17 cellular contexts compared by ENCODE assay signal in genomic region chr2:64794426-64794995, GRCh38.
DNase-seq lines count a peak whose midpoint lies in the region; TF ChIP-seq lines count a peak whose summit lies in the region.
"Had no signal": no experiment of that assay in that cellular context is flagged by ENCODE, and none has a peak within 500 bp of the region (broad histone marks: within the 10 kb centered on the region; RNA-seq: fewer than 3 reads in every experiment).

No MANE protein-coding gene starts in this region.

- no peak for TF ChIP-seq CTCF in HEK293 (tag by site-specific recombination; IDR thresholded peaks at IDR 0.05)
- no peak for TF ChIP-seq CTCF in brain microvascular endothelial cell (IDR thresholded peaks at IDR 0.05; ENCODE audit: low read depth, low read length, missing control alignments)
- TF ChIP-seq CTCF in osteoblast (IDR thresholded peaks at IDR 0.05; ENCODE audit: extremely low read depth, low read depth, low read length) = no peak
- no peak for TF ChIP-seq CTCF in stomach (IDR thresholded peaks at IDR 0.05)

- no peaks in the 10 kb centered on the region for H3K79me2 ChIP-seq in osteoblast (ENCODE audit: insufficient read depth, low read length)

- no peak overlapping the region for H3K27ac ChIP-seq in HEK293 (ENCODE audit: extremely low read depth, low read depth, low read length)
- peak overlapping the region; percentile 88 for H3K27ac ChIP-seq in brain microvascular endothelial cell
- peak overlapping the region; percentile 84 for H3K27ac ChIP-seq in osteoblast (ENCODE audit: low read depth, low read length)
- H3K27ac ChIP-seq in stomach = no peak overlapping the region
- H3K27ac ChIP-seq: GM23248 had no signal

- no peak overlapping the region for H2AFZ ChIP-seq in osteoblast (ENCODE audit: low read length)
- H2AFZ ChIP-seq: GM23248 had no signal

- H3K9me3 ChIP-seq in HEK293 (ENCODE audit: control insufficient read depth, insufficient read depth, low read depth, low read length) = no peaks in the 10 kb centered on the region
- H3K9me3 ChIP-seq in osteoblast (ENCODE audit: low read depth, low read length) = no peaks in the 10 kb centered on the region
- no peaks in the 10 kb centered on the region for H3K9me3 ChIP-seq in stomach
- H3K9me3 ChIP-seq: BE2C had no signal

- peak; percentile 46 for DNase-seq in NCI-H510A treated with DMSO at 0.1 percent for 48 hours (lab: John Stamatoyannopoulos, UW)
- DNase-seq in NCI-H510A (lab: John Stamatoyannopoulos, UW) = no peak
- DNase-seq in brain microvascular endothelial cell = no peak
- DNase-seq in osteoblast (ENCODE audit: insufficient read length, low spot score, missing footprints) = no peak
- DNase-seq in NCI-H187 treated with DMSO at 0.1 percent for 48 hours (lab: John Stamatoyannopoulos, UW) = no peak
- DNase-seq in stomach = no peak
- DNase-seq: BE2C; C1 segment of cervical spinal cord; CD4-positive, CD25-positive, alpha-beta regulatory T cell; CD8-positive, alpha-beta memory T cell; COR-L47; DMS 273 treated with DMSO at 0.1 percent for 48 hours; DMS53; GDM1; GM23248; HFFc6 had no signal

- TF ChIP-seq POLR2A in stomach (IDR thresholded peaks at IDR 0.05) = no peak

- intact Hi-C loops in stomach (cut with DNase I; ENCODE audit: low total_unique reads) = no loop called here

- peaks cover 24% of the 10 kb centered on the region for H3K4me1 ChIP-seq in HEK293 (ENCODE audit: control insufficient read depth, insufficient read depth, low read length)
- H3K4me1 ChIP-seq in osteoblast (ENCODE audit: insufficient read depth, low read length) = peaks cover 42% of the 10 kb centered on the region
- peaks cover 0 to 32% (median 23%) of the 10 kb centered on the region in 4 donors for H3K4me1 ChIP-seq in stomach
- H3K4me1 ChIP-seq: BE2C had no signal

- H3K36me3 ChIP-seq in HEK293 (ENCODE audit: control insufficient read depth in 2 of 2, insufficient read depth in 1 of 2, low read length in 2 of 2) = no peaks in the 10 kb centered on the region
- H3K36me3 ChIP-seq in brain microvascular endothelial cell (replicated peaks) = no peaks in the 10 kb centered on the region
- H3K36me3 ChIP-seq in osteoblast (ENCODE audit: insufficient read depth, low read length) = no peaks in the 10 kb centered on the region
- no peaks in the 10 kb centered on the region for H3K36me3 ChIP-seq in stomach
- H3K36me3 ChIP-seq: BE2C had no signal

- H3K4me2 ChIP-seq in osteoblast (ENCODE audit: insufficient read depth, low read length) = no peak overlapping the region

- in situ Hi-C loops in brain microvascular endothelial cell (cut with HindIII; ENCODE audit: low pct_ligation_motif_present, low sequenced_read_pairs) = no loop called here

- CTCF ChIA-PET in HEK293 (lab: Yijun Ruan, JAX) = interaction anchor here (0.6 to 2.2 kb wide), 4 partner anchors 8 to 337 kb away, joined by 3 to 13 read pairs (median 3); no protein-coding TSS in a partner anchor

- WGBS in stomach, 5 donors = 84 to 90% (median 89%) methylated on average over 6 of the region's 6 CpGs

- no peaks in the 10 kb centered on the region for H4K20me1 ChIP-seq in osteoblast (ENCODE audit: insufficient read depth, low read length)

- TF ChIP-seq EP300 in stomach (IDR thresholded peaks at IDR 0.05) = no peak

- POLR2A ChIA-PET in HEK293 (lab: Yijun Ruan, JAX) = interaction anchor here (0.6 kb wide), 1 partner anchor 8 kb away, joined by 4 read pairs; no protein-coding TSS in a partner anchor

- no peak overlapping the region for H3K4me3 ChIP-seq in HEK293 (ENCODE audit: low read depth, low read length)
- no peak overlapping the region for H3K4me3 ChIP-seq in brain microvascular endothelial cell (ENCODE audit: low read depth, low read length)
- H3K4me3 ChIP-seq in osteoblast (ENCODE audit: insufficient read depth, low read length) = no peak overlapping the region
- H3K4me3 ChIP-seq in stomach = no peak overlapping the region
- H3K4me3 ChIP-seq: GM23248 had no signal

- H3K27me3 ChIP-seq in brain microvascular endothelial cell (replicated peaks) = no peaks in the 10 kb centered on the region
- H3K27me3 ChIP-seq in osteoblast (ENCODE audit: insufficient read depth, low read length) = no peaks in the 10 kb centered on the region
- no peaks in the 10 kb centered on the region for H3K27me3 ChIP-seq in stomach
- H3K27me3 ChIP-seq: BE2C had no signal

TF ChIP-seq in HEK293, 187 proteins besides CTCF, POLR2A, EP300 and RAD21:
- TF ChIP-seq PRDM6 (tag by site-specific recombination; IDR thresholded peaks at IDR 0.05) (peak; percentile 72), SCRT2 (tag by site-specific recombination; IDR thresholded peaks at IDR 0.05) (peak; percentile 81), PRDM10 (tag by site-specific recombination; IDR thresholded peaks at IDR 0.05) (0 out of 2 replicates have a peak, but pooled peaks have one; percentile 8), ZNF24 (tag by site-specific recombination; IDR thresholded peaks at IDR 0.05) (no peak)
TF ChIP-seq in HEK293: peak in this region for 3.

Comparison
In these comparisons a context has a peak if more than half of its experiments do, and no peak if none do; other contexts are left out.
1. H3K27ac ChIP-seq: peak in brain microvascular endothelial cell (single experiment) and osteoblast (single experiment); none in HEK293 (single experiment) and stomach (0 of 5).